26 cellular contexts compared by ENCODE assay signal in genomic region chr5:116451905-116452450, GRCh38.
DNase-seq lines count a peak whose midpoint lies in the region; ATAC-seq and TF ChIP-seq lines count a peak whose summit lies in the region.
"Had no signal": no experiment of that assay in that cellular context is flagged by ENCODE, and none has a peak within 500 bp of the region (broad histone marks: within the 10 kb centered on the region; RNA-seq: fewer than 3 reads in every experiment).

No MANE protein-coding gene starts in this region.

- DNase-seq in HCEC 1CT = peak; percentile 3
- DNase-seq in kidney epithelial cell (ENCODE audit: low read depth) = peak; percentile 76
- no peak for DNase-seq in substantia nigra (lab: John Stamatoyannopoulos, UW)
- DNase-seq in activated gamma-delta T cell (lab: John Stamatoyannopoulos, UW) = no peak
- DNase-seq in retina = no peak
- DNase-seq: activated CD4-positive, alpha-beta T cell treated with anti-CD3 and anti-CD28 coated beads, Interleukin-2, amount 50 U/mL, for 4 hours; activated naive CD8-positive, alpha-beta T cell treated with anti-CD3 and anti-CD28 coated beads, Interleukin-2, amount 50 U/mL, for 24 hours; activated T-cell treated with anti-CD3 and anti-CD28 coated beads, Interleukin-2, amount 50 U/mL, for 48 hours; Caco-2; dermis blood vessel endothelial cell; left colon; NCI-H2029; NCI-H2227 treated with DMSO at 0.1 percent for 48 hours; right cardiac atrium; Right ventricle myocardium superior; T-helper 17 cell; tibial artery had no signal

- no peak for ATAC-seq in HG02973 (IDR thresholded peaks at IDR 0.05; ENCODE audit: unreplicated experiment)
- ATAC-seq: activated CD4-positive, CD25-positive, alpha-beta regulatory T cell treated with anti-CD3 and anti-CD28 coated beads, Interleukin-2, amount 50 U/mL, for 24 hours; activated naive CD8-positive, alpha-beta T cell treated with anti-CD3 and anti-CD28 coated beads, Interleukin-2, amount 50 U/mL, for 24 hours; right cardiac atrium; T-helper 17 cell had no signal

- H3K27me3 Mint-ChIP-seq in brain = no peaks in the 10 kb centered on the region
- H3K27me3 Mint-ChIP-seq: activated naive CD8-positive, alpha-beta T cell treated with anti-CD3 and anti-CD28 coated beads, Interleukin-2, amount 50 U/mL, for 24 hours; T-helper 17 cell had no signal

- peak overlapping the region; percentile 15 for H3K27ac ChIP-seq in substantia nigra (ENCODE audit: low read depth, low read length, poor library complexity, severe bottlenecking)
- H3K27ac ChIP-seq: BLaER1 treated with 17β-estradiol and CSF1 and Interleukin-3, amounts not matched to agents 10 nM and 100 nM; hepatocyte; HL-60; KMS-11; neural progenitor cell; parathyroid adenoma; tibial artery had no signal

- peaks cover 74% of the 10 kb centered on the region for H3K4me1 Mint-ChIP-seq in brain

- peaks cover 0 to 4% (median 0%) of the 10 kb centered on the region in 5 experiments for H3K9me3 Mint-ChIP-seq in brain
- H3K9me3 Mint-ChIP-seq: activated naive CD8-positive, alpha-beta T cell treated with anti-CD3 and anti-CD28 coated beads, Interleukin-2, amount 50 U/mL, for 24 hours; neural progenitor cell had no signal

- H3K4me3 Mint-ChIP-seq in brain = no peak overlapping the region
- H3K4me3 Mint-ChIP-seq: activated naive CD8-positive, alpha-beta T cell treated with anti-CD3 and anti-CD28 coated beads, Interleukin-2, amount 50 U/mL, for 24 hours; neural progenitor cell; T-helper 17 cell had no signal

- TF ChIP-seq CTCF in brain (conservative IDR thresholded peaks at IDR 0.05) (no peak), kidney epithelial cell (IDR thresholded peaks at IDR 0.05; ENCODE audit: insufficient read depth, low read length, poor library complexity, severe bottlenecking) (no peak)

- no peak overlapping the region for H3K4me3 ChIP-seq in kidney epithelial cell (ENCODE audit: low read depth, low read length)
- H3K4me3 ChIP-seq: BLaER1 treated with 17β-estradiol and CSF1 and Interleukin-3, amounts not matched to agents 10 nM and 100 nM; hepatocyte; neural progenitor cell; tibial artery had no signal

- peaks cover 48% of the 10 kb centered on the region for H3K36me3 Mint-ChIP-seq in brain

- H3K27me3 ChIP-seq in kidney epithelial cell (ENCODE audit: control insufficient read depth, insufficient read depth, low read length) = no peaks in the 10 kb centered on the region
- H3K27me3 ChIP-seq: hepatocyte, neural progenitor cell, tibial artery had no signal

- peak overlapping the region in 3 of 5 experiments; percentile 35 to 51 (median 44) for H3K27ac Mint-ChIP-seq in brain
- H3K27ac Mint-ChIP-seq: activated naive CD8-positive, alpha-beta T cell treated with anti-CD3 and anti-CD28 coated beads, Interleukin-2, amount 50 U/mL, for 24 hours; T-helper 17 cell had no signal

- peaks cover 2% of the 10 kb centered on the region for H3K36me3 ChIP-seq in kidney epithelial cell (ENCODE audit: control insufficient read depth, insufficient read depth, low read length)
- H3K36me3 ChIP-seq: neural progenitor cell had no signal

Comparison
In these comparisons a context has a peak if more than half of its experiments do, and no peak if none do; other contexts are left out.
1. DNase-seq: peak in HCEC 1CT (single experiment) and kidney epithelial cell (single experiment); none in substantia nigra (0 of 49), activated gamma-delta T cell (single experiment) and retina (single experiment).